In genomic region chr7:15989194-15989593, GRCh38 we compare ENCODE assay signal across 16 cellular contexts.
DNase-seq lines count a peak whose midpoint lies in the region; TF ChIP-seq lines count a peak whose summit lies in the region.
"Had no signal": no experiment of that assay in that cellular context is flagged by ENCODE, and none has a peak within 500 bp of the region (broad histone marks: within the 10 kb centered on the region; RNA-seq: fewer than 3 reads in every experiment).

No MANE protein-coding gene starts in this region.

- H3K27me3 ChIP-seq in A673 (replicated peaks; ENCODE audit: insufficient read depth, low read depth, low read length, poor library complexity) (no peaks in the 10 kb centered on the region), BE2C (no peaks in the 10 kb centered on the region)

- H3K4me3 ChIP-seq in A673 (ENCODE audit: low read depth, low read length, poor library complexity, severe bottlenecking) (no peak overlapping the region), BE2C (ENCODE audit: low read depth, low read length) (no peak overlapping the region)
- H3K4me3 ChIP-seq: A549, GM23248, HAP-1 had no signal

- intact Hi-C loops in A673 (cut with micrococcal nuclease; ENCODE audit: unreplicated experiment) = no loop called here

- no peaks in the 10 kb centered on the region for H3K36me3 ChIP-seq in A673 (ENCODE audit: insufficient read depth, low read length, poor library complexity, severe bottlenecking)
- no peaks in the 10 kb centered on the region for H3K36me3 ChIP-seq in BE2C
- H3K36me3 ChIP-seq: HAP-1 had no signal

- CTCF ChIA-PET in A673 (lab: Charles Lee) = no interaction called here

- H3K4me1 ChIP-seq in A673 (ENCODE audit: insufficient read depth, low read length, poor library complexity, severe bottlenecking) (no peaks in the 10 kb centered on the region), BE2C (no peaks in the 10 kb centered on the region)
- H3K4me1 ChIP-seq: A549, Caco-2, HAP-1 had no signal

- H3K9me3 ChIP-seq in A673 (ENCODE audit: low read depth, low read length, poor library complexity, severe bottlenecking) (no peaks in the 10 kb centered on the region), BE2C (no peaks in the 10 kb centered on the region)
- H3K9me3 ChIP-seq: A549, Caco-2, HAP-1 had no signal

- DNase-seq in A172 (ENCODE audit: low spot score) (peak; percentile 36), A673 (ENCODE audit: low spot score) (peak; percentile 11), LoVo (ENCODE audit: low spot score) (peak; percentile 26), inferior parietal cortex (ENCODE audit: extremely low spot score) (peak; percentile 8), BE2C (no peak), SK-N-DZ (ENCODE audit: low spot score) (no peak), NCI-H2171 treated with DMSO at 0.1 percent for 48 hours (lab: John Stamatoyannopoulos, UW) (no peak)
- DNase-seq: C1 segment of cervical spinal cord; Caco-2; CD4-positive, CD25-positive, alpha-beta regulatory T cell; CD8-positive, alpha-beta memory T cell; GM23248; HFFc6 had no signal

- POLR2A ChIA-PET in A673 (lab: Charles Lee; ENCODE audit: low non-redundant PET) = no interaction called here

- TF ChIP-seq CTCF in A673 (conservative IDR thresholded peaks at IDR 0.05; ENCODE audit: low read depth, low read length) (no peak), BE2C (IDR thresholded peaks at IDR 0.05; ENCODE audit: low read depth, low read length) (no peak)

- no TSS peak for BruUV-seq in A673 (replicated peaks; lab: Mats Ljungman, UMichigan)

- H3K27ac ChIP-seq in A673 (ENCODE audit: low read depth, low read length, poor library complexity, severe bottlenecking) = no peak overlapping the region
- H3K27ac ChIP-seq: A549, GM23248, HL-60 had no signal

Comparison
In these comparisons a context has a peak if more than half of its experiments do, and no peak if none do; other contexts are left out.
1. DNase-seq: peak in A172 (single experiment), A673 (single experiment), LoVo (single experiment) and inferior parietal cortex (single experiment); none in BE2C (single experiment), SK-N-DZ (single experiment) and NCI-H2171 treated with DMSO at 0.1 percent for 48 hours (single experiment).